ENCODE assay signal across 36 cellular contexts in the genomic region with DNA sequence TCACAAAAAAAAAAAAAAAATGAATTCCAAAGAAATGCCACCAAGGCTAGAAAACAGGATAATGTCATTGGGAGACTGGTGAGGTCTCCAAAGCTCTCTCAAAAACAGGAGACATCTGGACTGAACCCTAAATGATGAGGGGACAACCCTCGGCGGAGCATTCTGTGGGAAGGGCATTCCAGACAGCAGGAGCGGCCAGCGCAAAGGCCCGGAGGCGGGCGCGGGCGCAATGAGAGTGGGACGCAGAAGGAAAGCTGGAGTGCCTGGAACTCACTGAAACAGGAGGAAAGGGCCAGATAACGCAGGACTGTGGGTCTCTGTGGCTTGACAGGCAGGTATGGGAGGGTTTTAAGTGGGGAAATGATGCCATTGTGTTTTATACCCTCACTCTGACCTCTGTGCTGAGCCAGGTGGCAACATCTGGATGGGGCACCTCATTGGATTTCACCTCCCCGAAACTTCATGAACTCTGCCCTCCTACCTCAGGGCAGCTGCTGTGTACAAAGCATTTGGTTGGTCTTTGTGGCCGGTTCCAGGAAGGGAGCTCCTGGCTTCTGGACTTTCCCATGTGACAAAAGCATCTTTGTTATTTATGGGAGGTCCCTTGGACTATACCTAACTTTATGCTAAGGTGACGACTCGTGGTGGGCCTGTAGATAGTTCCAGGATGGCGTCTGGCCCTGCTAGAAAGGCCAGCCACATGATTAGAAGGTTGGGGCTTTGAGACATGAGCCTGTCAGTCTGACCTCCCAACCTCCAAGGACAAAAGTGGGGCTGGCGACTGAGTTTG. TPM values are rescaled to one million over a fixed set of nuclear protein-coding genes. Genes with fewer than 3 reads are reported as not detected.
"Had no signal": no experiment of that assay in that cellular context is flagged by ENCODE, and none has a peak within 500 bp of the region (broad histone marks: within the 10 kb centered on the region; RNA-seq: fewer than 3 reads in every experiment).

No MANE protein-coding gene starts in this region.

- H3K27ac ChIP-seq: adrenal gland, body of pancreas, brain microvascular endothelial cell, breast epithelium had no signal

- DNase-seq: activated CD4-positive, alpha-beta memory T cell treated with anti-CD3 and anti-CD28 coated beads, Interleukin-2, amount 10 ng/mL, durations not matched to agents 7 days and 5 days; activated CD4-positive, alpha-beta T cell treated with anti-CD3 and anti-CD28 coated beads for 1 hour; activated CD4-positive, alpha-beta T cell treated with anti-CD3 and anti-CD28 coated beads for 36 hours; activated CD4-positive, alpha-beta T cell treated with anti-CD3 and anti-CD28 coated beads for 48 hours; activated CD4-positive, alpha-beta T cell treated with anti-CD3 and anti-CD28 coated beads, Interleukin-2, amount 10 ng/mL, durations not matched to agents 7 days and 5 days; activated CD4-positive, alpha-beta T cell treated with anti-CD3 and anti-CD28 coated beads, Interleukin-2, amount 50 U/mL, for 48 hours; activated CD4-positive, CD25-positive, alpha-beta regulatory T cell; activated CD8-positive, alpha-beta memory T cell treated with anti-CD3 and anti-CD28 coated beads for 24 hours; activated CD8-positive, alpha-beta memory T cell treated with anti-CD3 and anti-CD28 coated beads, Interleukin-2, amount 10 ng/mL, durations not matched to agents 7 days and 5 days; activated CD8-positive, alpha-beta memory T cell treated with anti-CD3 and anti-CD28 coated beads, Interleukin-2, amount 50 U/mL, for 48 hours; activated CD8-positive, alpha-beta T cell treated with anti-CD3 and anti-CD28 coated beads, Interleukin-2, amount 10 ng/mL, durations not matched to agents 7 days and 5 days; activated effector memory CD4-positive, alpha-beta T cell treated with anti-CD3 and anti-CD28 coated beads, Interleukin-2, amount 50 U/mL, for 16 hours; activated gamma-delta T cell treated with Interleukin-2 at 50 U/mL for 16 hours; activated naive CD4-positive, alpha-beta T cell; activated naive CD4-positive, alpha-beta T cell treated with anti-CD3 and anti-CD28 coated beads for 36 hours; activated naive CD4-positive, alpha-beta T cell treated with anti-CD3 and anti-CD28 coated beads, Interleukin-2, amount 50 U/mL, for 16 hours; activated naive CD8-positive, alpha-beta T cell treated with anti-CD3 and anti-CD28 coated beads for 36 hours; activated T-cell treated with anti-CD3 and anti-CD28 coated beads, Interleukin-2, amount 50 U/mL, for 24 hours; activated T-cell treated with anti-CD3 and anti-CD28 coated beads, Interleukin-2, amount 50 U/mL, for 48 hours; amniotic stem cell; aorta; body of pancreas; brain microvascular endothelial cell; central memory CD4-positive, alpha-beta T cell; SW 1271; T-cell; T-helper 17 cell had no signal

- H3K36me3 ChIP-seq: adrenal gland, breast epithelium had no signal

- H3K27me3 ChIP-seq: adrenal gland, body of pancreas, brain microvascular endothelial cell, breast epithelium had no signal

- H3K4me1 ChIP-seq: body of pancreas, breast epithelium had no signal

- ATAC-seq: activated CD4-positive, alpha-beta T cell treated with anti-CD3 and anti-CD28 coated beads for 36 hours; activated CD4-positive, CD25-positive, alpha-beta regulatory T cell treated with anti-CD3 and anti-CD28 coated beads, Interleukin-2, amount 50 U/mL, for 24 hours; activated CD8-positive, alpha-beta memory T cell treated with anti-CD3 and anti-CD28 coated beads, Interleukin-2, amount 10 ng/mL, durations not matched to agents 7 days and 5 days; activated CD8-positive, alpha-beta T cell treated with anti-CD3 and anti-CD28 coated beads, Interleukin-2, amount 10 ng/mL, durations not matched to agents 7 days and 5 days; activated naive CD4-positive, alpha-beta T cell treated with anti-CD3 and anti-CD28 coated beads, Interleukin-2, amount 50 U/mL, for 72 hours; body of pancreas; T-cell; T-helper 17 cell had no signal

- H3K4me3 ChIP-seq: adrenal gland, body of pancreas, breast epithelium had no signal

- FAIRE-seq: astrocyte, TTC549 had no signal

- H3K9me3 ChIP-seq: adrenal gland, body of pancreas, breast epithelium had no signal

RNA-seq across cellular contexts. Expression of gene GFPT2, which starts 49.7 kb away (rescaled TPM):
- total RNA-seq: activated CD4-positive, alpha-beta memory T cell treated with anti-CD3 and anti-CD28 coated beads, Interleukin-2, amount 10 ng/mL, durations not matched to agents 7 days and 5 days; activated T-helper 2 cell treated with anti-CD3 and anti-CD28 coated beads, Interferon-gamma antibody, Interleukin-2, Interleukin-4, amounts not matched to agents 10 μg/mL and 5 μg/mL and 100 μg/mL, durations not matched to agents 14 hours and 24 hours and 36 hours; T-helper 1 cell treated with Interleukin-12 subunit alpha and Interleukin-12 subunit beta and Interleukin-4 antibody, amounts not matched to agents 30 ng/mL and 1 ng/mL, for 36 hours; T-helper 2 cell treated with Interferon-gamma antibody and Interleukin-4, amounts not matched to agents 100 ng/mL and 5 ng/mL, for 36 hours had no signal
